In the genomic region with DNA sequence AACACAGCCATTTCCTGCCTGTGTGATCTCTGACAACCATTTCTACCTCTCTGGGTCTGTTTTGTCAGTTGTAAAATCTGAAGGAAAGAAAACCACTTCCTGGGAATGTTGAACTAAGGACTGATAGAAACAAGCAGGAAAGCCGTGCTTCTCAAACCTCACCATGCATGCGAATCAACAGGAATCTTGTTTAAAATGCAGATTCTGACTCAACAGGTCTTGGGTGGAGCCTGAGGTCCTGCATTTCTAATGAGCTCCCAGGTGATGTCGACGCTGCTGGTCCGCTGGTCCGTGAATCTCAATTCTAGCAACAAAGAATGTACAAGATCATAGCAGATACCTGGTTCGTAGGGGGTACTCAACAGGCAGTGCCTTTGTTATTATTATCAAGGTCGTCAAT, we compare ENCODE assay signal across 23 cellular contexts.
"Had no signal": no experiment of that assay in that cellular context is flagged by ENCODE, and none has a peak within 500 bp of the region (broad histone marks: within the 10 kb centered on the region; RNA-seq: fewer than 3 reads in every experiment).

No MANE protein-coding gene starts in this region.

- H3K27ac ChIP-seq: transverse colon, uterus had no signal

- H3K9me3 Mint-ChIP-seq: activated CD4-positive, alpha-beta memory T cell treated with anti-CD3 and anti-CD28 coated beads, Interleukin-2, amount 10 ng/mL, durations not matched to agents 7 days and 5 days; T-helper 1 cell treated with Interleukin-12 subunit alpha and Interleukin-12 subunit beta and Interleukin-4 antibody, amounts not matched to agents 30 μg/mL and 1 μg/mL, for 36 hours had no signal

- H3K4me3 ChIP-seq: mucosa of descending colon, transverse colon, uterus had no signal

- H3K36me3 Mint-ChIP-seq: brain; stimulated activated naive B cell treated with anti-CD40 and anti-IgM and Interleukin-4, amounts not matched to agents 10 μg/mL and 1 μg/mL and 100 μg/mL, for 72 hours had no signal

- H3K4me1 ChIP-seq: transverse colon, uterus had no signal

- H3K36me3 ChIP-seq: transverse colon, uterus had no signal

- H3K4me1 Mint-ChIP-seq: activated B cell treated with CpG ODN at 0.5 μM for 24 hours; activated CD4-positive, alpha-beta memory T cell treated with anti-CD3 and anti-CD28 coated beads, Interleukin-2, amount 10 ng/mL, durations not matched to agents 7 days and 5 days; naive B cell; stimulated activated naive B cell treated with anti-CD40 and anti-IgM and Interleukin-4, amounts not matched to agents 10 μg/mL and 1 μg/mL and 100 μg/mL, for 72 hours had no signal

- DNase-seq: activated B cell treated with CpG ODN at 0.5 μM for 24 hours; activated CD4-positive, alpha-beta memory T cell treated with anti-CD3 and anti-CD28 coated beads, Interleukin-2, amount 10 ng/mL, durations not matched to agents 7 days and 5 days; activated CD4-positive, alpha-beta T cell treated with anti-CD3 and anti-CD28 coated beads for 4 hours; activated effector memory CD4-positive, alpha-beta T cell treated with Interleukin-2 at 50 U/mL for 16 hours; activated naive CD4-positive, alpha-beta T cell treated with anti-CD3 and anti-CD28 coated beads, Interleukin-2, amount 50 U/mL, for 16 hours; activated T-cell treated with anti-CD3 and anti-CD28 coated beads, Interleukin-2, amount 50 U/mL, for 72 hours; anterior cingulate cortex; erythroblast; foreskin fibroblast; islet precursor cell; left colon; mesenchymal stem cell; mucosa of descending colon; naive B cell; stimulated activated CD4-positive, alpha-beta T cell treated with anti-CD3 and anti-CD28 coated beads, Interleukin-2, amount 100 ng/mL, for 48 hours; stimulated activated CD8-positive, alpha-beta memory T cell treated with anti-CD3 and anti-CD28 coated beads, Interleukin-4, amount 100 ng/mL, for 48 hours; stimulated activated naive B cell treated with anti-CD40 and anti-IgM and Interleukin-4, amounts not matched to agents 10 μg/mL and 1 μg/mL and 100 μg/mL, for 72 hours; T1000; transverse colon; uterus had no signal

- H3K4me3 Mint-ChIP-seq: activated B cell treated with CpG ODN at 0.5 μM for 24 hours; activated CD4-positive, alpha-beta memory T cell treated with anti-CD3 and anti-CD28 coated beads, Interleukin-2, amount 10 ng/mL, durations not matched to agents 7 days and 5 days; activated T-cell treated with anti-CD3 and anti-CD28 coated beads, Interleukin-2, amount 50 U/mL, for 72 hours; brain; naive B cell; stimulated activated naive B cell treated with anti-CD40 and anti-IgM and Interleukin-4, amounts not matched to agents 10 μg/mL and 1 μg/mL and 100 μg/mL, for 72 hours; T-helper 1 cell treated with Interleukin-12 subunit alpha and Interleukin-12 subunit beta and Interleukin-4 antibody, amounts not matched to agents 30 μg/mL and 1 μg/mL, for 36 hours had no signal

- ATAC-seq: activated T-cell treated with anti-CD3 and anti-CD28 coated beads, Interleukin-2, amount 50 U/mL, for 72 hours; left colon; mucosa of descending colon; stimulated activated naive B cell treated with anti-CD40 and anti-IgM and Interleukin-4, amounts not matched to agents 10 μg/mL and 1 μg/mL and 100 μg/mL, for 72 hours had no signal

- H3K9me3 ChIP-seq: mucosa of descending colon, transverse colon, uterus had no signal

- H3K27ac Mint-ChIP-seq: activated B cell treated with CpG ODN at 0.5 μM for 24 hours; activated CD4-positive, alpha-beta memory T cell treated with anti-CD3 and anti-CD28 coated beads, Interleukin-2, amount 10 ng/mL, durations not matched to agents 7 days and 5 days; activated T-cell treated with anti-CD3 and anti-CD28 coated beads, Interleukin-2, amount 50 U/mL, for 72 hours; progenitor cell of endocrine pancreas; stimulated activated naive B cell treated with anti-CD40 and anti-IgM and Interleukin-4, amounts not matched to agents 10 μg/mL and 1 μg/mL and 100 μg/mL, for 72 hours; T-helper 1 cell treated with Interleukin-12 subunit alpha and Interleukin-12 subunit beta and Interleukin-4 antibody, amounts not matched to agents 30 μg/mL and 1 μg/mL, for 36 hours had no signal

- H3K27me3 ChIP-seq: transverse colon, uterus had no signal
